Comparison of ENCODE assay signal across 16 cellular contexts in the genomic region with DNA sequence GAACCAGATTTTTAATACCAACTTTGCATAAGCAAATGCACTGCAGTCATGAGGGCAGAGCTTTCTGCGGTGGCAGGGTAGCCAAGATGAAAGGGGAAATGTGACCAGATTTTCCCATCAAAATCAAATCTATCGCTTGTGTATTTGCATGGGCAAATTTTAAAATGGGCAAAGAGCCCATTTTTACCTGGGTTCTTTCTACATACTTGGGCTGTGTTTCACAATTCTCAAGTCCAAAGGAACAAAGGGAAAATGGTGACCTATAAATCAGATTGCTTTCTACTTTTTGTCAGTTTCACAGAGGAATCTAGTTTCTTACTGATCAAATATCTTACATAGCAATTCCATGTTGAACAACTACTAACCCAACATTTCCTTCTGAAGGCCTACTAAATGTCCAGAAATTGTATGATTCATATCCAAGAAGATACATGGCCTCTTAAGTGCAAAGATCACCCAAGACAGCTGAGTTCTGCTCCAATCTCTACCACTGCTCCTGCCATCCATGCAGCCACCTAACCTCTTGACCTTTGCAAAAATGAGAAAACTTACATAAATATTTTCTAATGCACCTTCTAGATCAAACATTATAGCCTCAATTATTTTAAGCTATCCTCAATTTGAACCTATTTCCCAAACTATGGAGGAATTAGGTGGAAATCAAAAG.
DNase-seq lines count a peak whose midpoint lies in the region; ATAC-seq and TF ChIP-seq lines count a peak whose summit lies in the region.
"Had no signal": no experiment of that assay in that cellular context is flagged by ENCODE, and none has a peak within 500 bp of the region (broad histone marks: within the 10 kb centered on the region; RNA-seq: fewer than 3 reads in every experiment).

No MANE protein-coding gene starts in this region.

- intact Hi-C loops in lower lobe of right lung (cut with DNase I): no loop called here

- no peaks in the 10 kb centered on the region for H3K9me2 ChIP-seq in Karpas-422 (replicated peaks; ENCODE audit: insufficient read depth, low read length)

- H2AFZ ChIP-seq in Karpas-422 (ENCODE audit: low read length): no peak overlapping the region
- no peak overlapping the region for H2AFZ ChIP-seq in neuronal stem cell (ENCODE audit: low read length)
- H2AFZ ChIP-seq: GM23338 had no signal

- no peak overlapping the region for H3K4me2 ChIP-seq in Karpas-422 (ENCODE audit: low read depth, low read length, poor library complexity, severe bottlenecking)
- no peak overlapping the region for H3K4me2 ChIP-seq in neuronal stem cell (ENCODE audit: insufficient read depth, low read length, poor library complexity, severe bottlenecking)
- H3K4me2 ChIP-seq: GM23338 had no signal

- H2BK15ac ChIP-seq in neuronal stem cell (ENCODE audit: low read length): no peak overlapping the region

- H3K79me1 ChIP-seq in neuronal stem cell (ENCODE audit: low read depth, low read length): no peaks in the 10 kb centered on the region

- no peak overlapping the region for H3K27ac ChIP-seq in Karpas-422 (ENCODE audit: low read length)
- H3K27ac ChIP-seq in neuronal stem cell (replicated peaks; ENCODE audit: low read length): no peak overlapping the region
- H3K27ac ChIP-seq in lower lobe of right lung: no peak overlapping the region

- no peaks in the 10 kb centered on the region for H3K79me2 ChIP-seq in Karpas-422 (ENCODE audit: low read length)

- H3K27me3 ChIP-seq in Karpas-422 (ENCODE audit: low read length): no peaks in the 10 kb centered on the region
- H3K27me3 ChIP-seq in neuronal stem cell (ENCODE audit: control insufficient read depth in 3 of 3, insufficient read depth in 3 of 3, low read depth in 1 of 3, low read length in 3 of 3): no peaks in the 10 kb centered on the region
- no peaks in the 10 kb centered on the region for H3K27me3 ChIP-seq in lower lobe of right lung (ENCODE audit: low read depth)

- H3K9me3 ChIP-seq in Karpas-422 (ENCODE audit: low read length) (no peaks in the 10 kb centered on the region), neuronal stem cell (replicated peaks in 1 of 2; ENCODE audit: control insufficient read depth in 2 of 2, insufficient read depth in 1 of 2, low read depth in 1 of 2, low read length in 2 of 2) (no peaks in the 10 kb centered on the region), lower lobe of right lung (no peaks in the 10 kb centered on the region)
- H3K9me3 ChIP-seq: Caco-2 had no signal

- no peak overlapping the region for H2BK12ac ChIP-seq in neuronal stem cell (ENCODE audit: low read length)

- no peak overlapping the region for H3K9ac ChIP-seq in Karpas-422 (ENCODE audit: low read length)
- H3K9ac ChIP-seq in neuronal stem cell (ENCODE audit: low read depth, low read length, poor library complexity): no peak overlapping the region

- peak; percentile 75 for ATAC-seq in left lobe of liver
- ATAC-seq in lower lobe of right lung: no peak
- ATAC-seq: GM12878, GM23338, HCT116 had no signal

- TF ChIP-seq CTCF in lower lobe of right lung (IDR thresholded peaks at IDR 0.05): no peak

- H3K4me3 ChIP-seq in Karpas-422 (ENCODE audit: low read length): no peak overlapping the region
- H3K4me3 ChIP-seq in neuronal stem cell (ENCODE audit: low read length in 2 of 2): no peak overlapping the region
- H3K4me3 ChIP-seq in lower lobe of right lung: no peak overlapping the region
- H3K4me3 ChIP-seq: GM12878, GM23338 had no signal

- H3K23ac ChIP-seq in neuronal stem cell (ENCODE audit: low read depth, low read length, poor library complexity): no peak overlapping the region

- H2BK5ac ChIP-seq in neuronal stem cell (ENCODE audit: low read length): no peak overlapping the region

- H2AK5ac ChIP-seq in neuronal stem cell (ENCODE audit: low read depth, low read length): no peak overlapping the region

- H3K4me1 ChIP-seq in Karpas-422 (ENCODE audit: low read length) (peaks cover 3% of the 10 kb centered on the region; the same call in 1 of the 2 replicates), neuronal stem cell (ENCODE audit: control insufficient read depth in 2 of 2, insufficient read depth in 1 of 2, low read depth in 1 of 2, low read length in 2 of 2) (peaks cover 0 to 4% of the 10 kb centered on the region in 2 donors), lower lobe of right lung (no peaks in the 10 kb centered on the region)
- H3K4me1 ChIP-seq: Caco-2 had no signal

- H3K36me3 ChIP-seq in Karpas-422 (ENCODE audit: insufficient read depth, low read length) (no peaks in the 10 kb centered on the region), neuronal stem cell (replicated peaks in 1 of 2; ENCODE audit: control insufficient read depth in 2 of 2, insufficient read depth in 2 of 2, low read length in 2 of 2) (no peaks in the 10 kb centered on the region), lower lobe of right lung (no peaks in the 10 kb centered on the region)

- H3K4ac ChIP-seq in neuronal stem cell (ENCODE audit: low read length): no peak overlapping the region

- no peak overlapping the region for H3K18ac ChIP-seq in neuronal stem cell (ENCODE audit: low read length)

- no peak overlapping the region for H3K14ac ChIP-seq in neuronal stem cell (ENCODE audit: low read length)

- H4K20me1 ChIP-seq in Karpas-422 (ENCODE audit: insufficient read depth, low read depth, low read length): no peaks in the 10 kb centered on the region

- WGBS in neuronal stem cell (ENCODE audit: extremely low coverage in 2 of 2, insufficient read length in 2 of 2, insufficient replicate concordance in 1 of 2), 2 donors: no CpG with 5 or more reads among the region's 2 CpGs

- no peak overlapping the region for H2BK120ac ChIP-seq in neuronal stem cell (ENCODE audit: low read depth, low read length)

- H4K91ac ChIP-seq in neuronal stem cell (ENCODE audit: low read depth, low read length, poor library complexity): no peak overlapping the region

- no peak overlapping the region for H4K8ac ChIP-seq in neuronal stem cell (ENCODE audit: low read depth, low read length)

- DNase-seq in Karpas-422 (peak; percentile 40), NCI-H526 (lab: John Stamatoyannopoulos, UW) (peak; percentile 84 to 87), left lobe of liver (ENCODE audit: low spot score) (no peak), neuronal stem cell (ENCODE audit: low spot score) (no peak), lower lobe of right lung (no peak), NOMO-1 treated with dmso at 0.1 percent for 144 hours (lab: John Stamatoyannopoulos, UW; ENCODE audit: unreplicated experiment) (no peak)
- DNase-seq: C1 segment of cervical spinal cord; Caco-2; CD4-positive, alpha-beta memory T cell; DMS153; DND-41; GDM1; H9 had no signal

Comparison
In these comparisons a context has a peak if more than half of its experiments do, and no peak if none do; other contexts are left out.
1. DNase-seq: peak in Karpas-422 (single experiment) and NCI-H526 (2 of 2); none in left lobe of liver (single experiment), neuronal stem cell (single experiment), lower lobe of right lung (single experiment) and NOMO-1 treated with dmso at 0.1 percent for 144 hours (single experiment).